1 cellular context compared by ENCODE assay signal in genomic region chr1:150629115-150629928, GRCh38.
TF ChIP-seq lines count a peak whose summit lies in the region.

A gene with protein sequence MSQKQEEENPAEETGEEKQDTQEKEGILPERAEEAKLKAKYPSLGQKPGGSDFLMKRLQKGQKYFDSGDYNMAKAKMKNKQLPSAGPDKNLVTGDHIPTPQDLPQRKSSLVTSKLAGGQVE (minus strand): TSS chr1:150629612. CDS start chr1:150629470, 142 bp downstream.

TF ChIP-seq in HepG2, 621 proteins besides CTCF, POLR2A, EP300 and RAD21 (continued from another document and continues in another):
- TF ChIP-seq, protein P1, sequence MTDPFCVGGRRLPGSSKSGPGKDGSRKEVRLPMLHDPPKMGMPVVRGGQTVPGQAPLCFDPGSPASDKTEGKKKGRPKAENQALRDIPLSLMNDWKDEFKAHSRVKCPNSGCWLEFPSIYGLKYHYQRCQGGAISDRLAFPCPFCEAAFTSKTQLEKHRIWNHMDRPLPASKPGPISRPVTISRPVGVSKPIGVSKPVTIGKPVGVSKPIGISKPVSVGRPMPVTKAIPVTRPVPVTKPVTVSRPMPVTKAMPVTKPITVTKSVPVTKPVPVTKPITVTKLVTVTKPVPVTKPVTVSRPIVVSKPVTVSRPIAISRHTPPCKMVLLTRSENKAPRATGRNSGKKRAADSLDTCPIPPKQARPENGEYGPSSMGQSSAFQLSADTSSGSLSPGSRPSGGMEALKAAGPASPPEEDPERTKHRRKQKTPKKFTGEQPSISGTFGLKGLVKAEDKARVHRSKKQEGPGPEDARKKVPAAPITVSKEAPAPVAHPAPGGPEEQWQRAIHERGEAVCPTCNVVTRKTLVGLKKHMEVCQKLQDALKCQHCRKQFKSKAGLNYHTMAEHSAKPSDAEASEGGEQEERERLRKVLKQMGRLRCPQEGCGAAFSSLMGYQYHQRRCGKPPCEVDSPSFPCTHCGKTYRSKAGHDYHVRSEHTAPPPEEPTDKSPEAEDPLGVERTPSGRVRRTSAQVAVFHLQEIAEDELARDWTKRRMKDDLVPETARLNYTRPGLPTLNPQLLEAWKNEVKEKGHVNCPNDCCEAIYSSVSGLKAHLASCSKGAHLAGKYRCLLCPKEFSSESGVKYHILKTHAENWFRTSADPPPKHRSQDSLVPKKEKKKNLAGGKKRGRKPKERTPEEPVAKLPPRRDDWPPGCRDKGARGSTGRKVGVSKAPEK (CRISPR knock-in tag; IDR thresholded peaks at IDR 0.05; ENCODE audit: borderline replicate concordance) = no peak
- TF ChIP-seq NFKBIZ (CRISPR knock-in tag; IDR thresholded peaks at IDR 0.05) (no peak), NR0B2 (CRISPR knock-in tag; IDR thresholded peaks at IDR 0.05) (peak; percentile 42; the same call in 1 of the 2 replicates), SP4 (CRISPR knock-in tag; IDR thresholded peaks at IDR 0.05) (peak; percentile 89), RFX1 (IDR thresholded peaks at IDR 0.05) (peak; percentile 42; the same call in 1 of the 2 replicates), DMTF1 (CRISPR knock-in tag; IDR thresholded peaks at IDR 0.05) (peak; percentile 85; the same call in 1 of the 2 replicates), PHF20 (CRISPR knock-in tag; IDR thresholded peaks at IDR 0.05) (peak; percentile 52; the same call in 1 of the 2 replicates), HOXA5 (CRISPR knock-in tag; IDR thresholded peaks at IDR 0.05) (peak; percentile 61; the same call in 1 of the 2 replicates), E2F1 (CRISPR knock-in tag; IDR thresholded peaks at IDR 0.05) (no peak), ZNF816 (CRISPR knock-in tag; IDR thresholded peaks at IDR 0.05; ENCODE audit: borderline replicate concordance) (0 out of 2 replicates have a peak, but pooled peaks have one; percentile 49), ZNF589 (CRISPR knock-in tag; conservative IDR thresholded peaks at IDR 0.05) (no peak), YEATS4 (CRISPR knock-in tag; IDR thresholded peaks at IDR 0.05; ENCODE audit: borderline replicate concordance) (peak; percentile 72), CBX1 (IDR thresholded peaks at IDR 0.05; ENCODE audit: low read depth) (peak; percentile 54), ZNF619 (CRISPR knock-in tag; IDR thresholded peaks at IDR 0.05) (0 out of 2 replicates have a peak, but pooled peaks have one; percentile 7), RERE (CRISPR knock-in tag; IDR thresholded peaks at IDR 0.05; ENCODE audit: low read depth) (no peak), HNRNPL (IDR thresholded peaks at IDR 0.05; ENCODE audit: low read depth, low read length) (peak; percentile 22; the same call in 1 of the 2 replicates), ZNF317 (CRISPR knock-in tag; IDR thresholded peaks at IDR 0.05) (peak; percentile 75), ZNF607 (CRISPR knock-in tag; IDR thresholded peaks at IDR 0.05; ENCODE audit: borderline replicate concordance) (no peak), KDM5A (IDR thresholded peaks at IDR 0.05; ENCODE audit: borderline replicate concordance, low read length) (peak; percentile 48; the same call in 1 of the 2 replicates), KMT2B (CRISPR knock-in tag; IDR thresholded peaks at IDR 0.05) (peak; percentile 74), ZNF326 (CRISPR knock-in tag; IDR thresholded peaks at IDR 0.05; ENCODE audit: borderline replicate concordance) (no peak), ZNF414 (CRISPR knock-in tag; IDR thresholded peaks at IDR 0.05) (peak; percentile 51; the same call in 1 of the 2 replicates), LRRFIP1 (CRISPR knock-in tag; conservative IDR thresholded peaks at IDR 0.05) (no peak), ZFAT (CRISPR knock-in tag; conservative IDR thresholded peaks at IDR 0.05) (no peak), NFYB (CRISPR knock-in tag; IDR thresholded peaks at IDR 0.05) (peak; percentile 90), ZNF180 (CRISPR knock-in tag; IDR thresholded peaks at IDR 0.05; ENCODE audit: borderline replicate concordance, low read depth) (no peak), ZNF550 (CRISPR knock-in tag; IDR thresholded peaks at IDR 0.05; ENCODE audit: borderline replicate concordance) (0 out of 2 replicates have a peak, but pooled peaks have one; percentile 20), GMEB1 (CRISPR knock-in tag; IDR thresholded peaks at IDR 0.05; ENCODE audit: borderline replicate concordance) (peak; percentile 87), ZNF367 (CRISPR knock-in tag; IDR thresholded peaks at IDR 0.05; ENCODE audit: borderline replicate concordance) (no peak), ZNF776 (CRISPR knock-in tag; IDR thresholded peaks at IDR 0.05) (0 out of 2 replicates have a peak, but pooled peaks have one; percentile 36), KAT8 (CRISPR knock-in tag; IDR thresholded peaks at IDR 0.05) (peak; percentile 48; the same call in 1 of the 2 replicates), GLI4 (CRISPR knock-in tag; IDR thresholded peaks at IDR 0.05; ENCODE audit: borderline replicate concordance) (peak; percentile 22; the same call in 1 of the 2 replicates), KAT2B (IDR thresholded peaks at IDR 0.05; ENCODE audit: borderline replicate concordance, low read depth, low read length) (no peak), FOXO1 (CRISPR knock-in tag; IDR thresholded peaks at IDR 0.05) (0 out of 2 replicates have a peak, but pooled peaks have one; percentile 10), MBD4 (IDR thresholded peaks at IDR 0.05; ENCODE audit: borderline replicate concordance, low read length) (no peak), GABPB1 (CRISPR knock-in tag; IDR thresholded peaks at IDR 0.05) (peak; percentile 62; the same call in 1 of the 2 replicates), JARID2 (CRISPR knock-in tag; IDR thresholded peaks at IDR 0.05; ENCODE audit: insufficient replicate concordance) (no peak), ZNF598 (CRISPR knock-in tag; IDR thresholded peaks at IDR 0.05; ENCODE audit: borderline replicate concordance) (peak; percentile 43; the same call in 1 of the 2 replicates), ZNF234 (CRISPR knock-in tag; conservative IDR thresholded peaks at IDR 0.05) (no peak), NR3C1 (CRISPR knock-in tag; IDR thresholded peaks at IDR 0.05) (no peak), MXD4 (CRISPR knock-in tag; IDR thresholded peaks at IDR 0.05) (no peak), HMG20A (CRISPR knock-in tag; IDR thresholded peaks at IDR 0.05; ENCODE audit: borderline replicate concordance) (no peak)
- TF ChIP-seq, protein P2, sequence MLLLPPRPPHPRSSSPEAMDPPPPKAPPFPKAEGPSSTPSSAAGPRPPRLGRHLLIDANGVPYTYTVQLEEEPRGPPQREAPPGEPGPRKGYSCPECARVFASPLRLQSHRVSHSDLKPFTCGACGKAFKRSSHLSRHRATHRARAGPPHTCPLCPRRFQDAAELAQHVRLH (CRISPR knock-in tag; IDR thresholded peaks at IDR 0.05; ENCODE audit: borderline replicate concordance, low read depth) = 0 out of 2 replicates have a peak, but pooled peaks have one; percentile 54
